1 cellular context compared by ENCODE assay signal in the genomic region with DNA sequence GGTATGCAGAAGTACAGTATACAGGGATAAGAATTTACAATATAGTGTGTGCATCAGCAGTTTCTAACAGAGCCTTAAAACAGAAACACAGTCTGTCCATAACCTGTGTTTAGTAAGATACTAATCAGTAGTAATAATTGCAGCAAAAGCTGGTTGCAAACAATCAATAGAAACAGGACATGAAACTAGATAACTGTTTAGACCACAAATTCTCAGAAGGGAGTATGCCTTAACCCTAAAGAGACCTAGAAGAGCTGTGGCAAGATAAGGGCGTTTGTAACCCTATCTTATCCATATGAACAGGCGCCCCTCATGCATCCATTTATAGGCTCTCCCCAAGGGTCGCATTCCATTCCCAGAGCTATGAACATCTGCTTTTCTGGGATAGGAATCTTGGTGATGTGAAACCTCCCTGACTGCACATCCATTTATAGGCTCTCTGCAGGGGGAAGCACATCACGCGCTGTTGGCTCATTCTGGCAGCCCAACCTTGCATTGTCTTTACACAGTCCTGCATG. TPM values are rescaled to one million over a fixed set of nuclear protein-coding genes. Genes with fewer than 3 reads are reported as not detected.
"Had no signal": no experiment of that assay in that cellular context is flagged by ENCODE, and none has a peak within 500 bp of the region (broad histone marks: within the 10 kb centered on the region; RNA-seq: fewer than 3 reads in every experiment).

No MANE protein-coding gene starts in this region.

RNA-seq across cellular contexts. Expression of gene TMC8, which starts 48.2 kb away (rescaled TPM):
- total RNA-seq: osteoblast had no signal
